ENCODE assay signal across 8 cellular contexts in the genomic region with DNA sequence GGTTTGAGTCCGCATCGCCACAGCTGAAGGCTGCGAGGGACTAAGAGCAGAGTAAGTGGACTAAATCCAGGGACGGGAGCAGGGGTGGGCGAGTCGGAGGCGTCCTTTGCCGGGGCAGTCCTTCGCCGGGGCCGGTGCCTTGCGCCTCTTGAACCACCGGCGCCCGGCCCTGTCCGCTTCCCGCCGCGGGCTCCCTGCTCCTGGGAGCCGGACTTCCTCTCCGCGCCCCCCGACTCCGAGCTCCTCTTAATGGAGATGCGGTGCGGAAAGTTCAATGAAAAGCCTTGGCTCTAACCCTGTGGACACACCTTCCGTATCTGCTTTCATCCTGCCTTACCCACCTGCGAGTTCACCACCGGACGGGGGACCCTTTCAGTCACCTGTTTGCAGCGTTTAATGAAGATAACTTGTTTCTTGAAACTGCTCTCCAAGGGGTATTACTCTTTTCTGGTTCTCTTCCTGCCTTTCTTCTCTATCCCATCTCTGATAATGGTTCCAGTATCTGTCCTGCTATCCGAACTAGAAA. TPM values are rescaled to one million over a fixed set of nuclear protein-coding genes. Genes with fewer than 3 reads are reported as not detected.
DNase-seq lines count a peak whose midpoint lies in the region; ATAC-seq and TF ChIP-seq lines count a peak whose summit lies in the region.

No MANE protein-coding gene starts in this region.

- H3K9ac ChIP-seq in mammary epithelial cell (ENCODE audit: insufficient read depth, low read length), result peak overlapping the region; percentile 97
- peak overlapping the region; percentile 73 to 93 for H3K9ac ChIP-seq in liver (ENCODE audit: low read depth in 1 of 2, low read length in 2 of 2)

- H3K4me3 ChIP-seq in mammary epithelial cell (replicated peaks in 1 of 3; ENCODE audit: insufficient read depth in 1 of 3, low read depth in 2 of 3, low read length in 3 of 3) (peak overlapping the region; percentile 56 to 98 (median 91)), liver (ENCODE audit: low read depth in 1 of 3, low read length in 3 of 3) (peak overlapping the region; percentile 88 to 98 (median 89)), thymus (ENCODE audit: low read length) (peak overlapping the region; percentile 65)

- 0% methylated on average over 17 of the region's 32 CpGs for WGBS in mammary epithelial cell (ENCODE audit: low coverage, missing lambda C conversion rate)
- under 1% methylated on average over 32 of the region's 32 CpGs for WGBS in liver
- WGBS in thymus, result under 1% methylated on average over 32 of the region's 32 CpGs

- no peaks in the 10 kb centered on the region for H3K9me3 ChIP-seq in mammary epithelial cell (replicated peaks; ENCODE audit: insufficient read depth, low read length)
- no peaks in the 10 kb centered on the region for H3K9me3 ChIP-seq in liver (ENCODE audit: control insufficient read depth in 4 of 4, low read length in 3 of 4)
- H3K9me3 ChIP-seq in thymus (ENCODE audit: control insufficient read depth), result no peaks in the 10 kb centered on the region

- H4K20me1 ChIP-seq in mammary epithelial cell (ENCODE audit: insufficient read depth, low read length), result peaks cover 3% of the 10 kb centered on the region

- H3K27me3 ChIP-seq in mammary epithelial cell (ENCODE audit: insufficient read depth, low read length) (no peaks in the 10 kb centered on the region), liver (ENCODE audit: control insufficient read depth in 4 of 4, insufficient read depth in 4 of 4, low read length in 3 of 4) (no peaks in the 10 kb centered on the region), thymus (ENCODE audit: control insufficient read depth, insufficient read depth) (no peaks in the 10 kb centered on the region)

- H3K4me1 ChIP-seq in mammary epithelial cell (ENCODE audit: insufficient read depth, low read length), result peaks cover 12% of the 10 kb centered on the region
- peaks cover 6 to 32% (median 15%) of the 10 kb centered on the region in 4 donors for H3K4me1 ChIP-seq in liver (ENCODE audit: control insufficient read depth in 4 of 4, insufficient read depth in 4 of 4, low read length in 3 of 4)
- H3K4me1 ChIP-seq in thymus (ENCODE audit: control insufficient read depth, insufficient read depth, low read length), result peaks cover 19% of the 10 kb centered on the region

- H3K9me3 Mint-ChIP-seq in activated CD4-positive, alpha-beta T cell treated with anti-CD3 and anti-CD28 coated beads, Interleukin-2, amount 10 ng/mL, durations not matched to agents 24 days and 14 days, result no peaks in the 10 kb centered on the region

- H3K27ac Mint-ChIP-seq in activated CD4-positive, alpha-beta T cell treated with anti-CD3 and anti-CD28 coated beads, Interleukin-2, amount 10 ng/mL, durations not matched to agents 24 days and 14 days, result peak overlapping the region; percentile 97

- peaks cover 94% of the 10 kb centered on the region for H3K79me2 ChIP-seq in mammary epithelial cell (ENCODE audit: insufficient read depth, low read length)

- ATAC-seq in HG02870 (IDR thresholded peaks at IDR 0.05; ENCODE audit: unreplicated experiment), result peak; percentile 24

- H3K4me2 ChIP-seq in mammary epithelial cell (ENCODE audit: insufficient read depth, low read depth, low read length), result peak overlapping the region; percentile 86

- H2AFZ ChIP-seq in mammary epithelial cell (ENCODE audit: low read depth, low read length), result peak overlapping the region; percentile 95

- H3K4me3 Mint-ChIP-seq in activated CD4-positive, alpha-beta T cell treated with anti-CD3 and anti-CD28 coated beads, Interleukin-2, amount 10 ng/mL, durations not matched to agents 24 days and 14 days, result peak overlapping the region; percentile 94

- no TSS peak for BruUV-seq in mammary epithelial cell (replicated peaks; lab: Mats Ljungman, UMichigan)

- no peak for TF ChIP-seq CTCF in mammary epithelial cell (conservative IDR thresholded peaks at IDR 0.05 in 1 of 2, IDR thresholded peaks at IDR 0.05 in 1 of 2; ENCODE audit: extremely low read depth in 1 of 2, insufficient read depth in 1 of 2, low read depth in 1 of 2, low read length in 2 of 2)
- no peak for TF ChIP-seq CTCF in liver (IDR thresholded peaks at IDR 0.05; ENCODE audit: low read depth, low read length, missing input control)

- H3K36me3 ChIP-seq in mammary epithelial cell (ENCODE audit: insufficient read depth, low read length) (no peaks in the 10 kb centered on the region), liver (ENCODE audit: control insufficient read depth in 4 of 4, insufficient read depth in 3 of 4, low read depth in 1 of 4, low read length in 3 of 4) (no peaks in the 10 kb centered on the region), thymus (ENCODE audit: control insufficient read depth, insufficient read depth) (no peaks in the 10 kb centered on the region)

- in situ Hi-C loops in mammary epithelial cell (cut with MboI; ENCODE audit: low sequenced_read_pairs in 2 of 2), result no loop called here

- CTCF ChIA-PET in mammary epithelial cell (lab: Charles Lee; ENCODE audit: low non-redundant PET), result no interaction called here

- H3K27me3 Mint-ChIP-seq in activated CD4-positive, alpha-beta T cell treated with anti-CD3 and anti-CD28 coated beads, Interleukin-2, amount 10 ng/mL, durations not matched to agents 24 days and 14 days, result no peaks in the 10 kb centered on the region

- peaks cover 22% of the 10 kb centered on the region for H3K36me3 Mint-ChIP-seq in activated CD4-positive, alpha-beta T cell treated with anti-CD3 and anti-CD28 coated beads, Interleukin-2, amount 10 ng/mL, durations not matched to agents 24 days and 14 days (ENCODE audit: low read depth)

- H3K27ac ChIP-seq in mammary epithelial cell (ENCODE audit: insufficient read depth, low read depth, low read length) (peak overlapping the region; percentile 85), liver (ENCODE audit: low read depth in 1 of 2, low read length in 2 of 2) (peak overlapping the region; percentile 89 to 94), thymus (ENCODE audit: low read depth) (peak overlapping the region; percentile 83)

- peaks cover 56% of the 10 kb centered on the region for H3K4me1 Mint-ChIP-seq in activated CD4-positive, alpha-beta T cell treated with anti-CD3 and anti-CD28 coated beads, Interleukin-2, amount 10 ng/mL, durations not matched to agents 24 days and 14 days

- no peak for DNase-seq in activated CD4-positive, alpha-beta T cell treated with anti-CD3 and anti-CD28 coated beads, Interleukin-2, amount 10 ng/mL, durations not matched to agents 24 days and 14 days
- DNase-seq in activated CD4-positive, alpha-beta T cell treated with anti-CD3 and anti-CD28 coated beads, Interleukin-2, amount 50 U/mL, for 1 hour, result no peak
- peak; percentile 65 for DNase-seq in NCI-H69 (lab: John Stamatoyannopoulos, UW)
- no peak for DNase-seq in mammary epithelial cell
- no peak for DNase-seq in RKO (ENCODE audit: low spot score)

- no peak for TF ChIP-seq RAD21 in liver (IDR thresholded peaks at IDR 0.05)

- intact Hi-C loops in activated CD4-positive, alpha-beta T cell treated with anti-CD3 and anti-CD28 coated beads, Interleukin-2, amount 10 ng/mL, durations not matched to agents 24 days and 14 days (cut with micrococcal nuclease), result loop anchor here (1.0 to 10.0 kb wide), 9 partner anchors 34 to 816 kb away; a partner anchor contains a TSS
- intact Hi-C loops in mammary epithelial cell (cut with micrococcal nuclease), result loop anchor here (1.0 to 10.0 kb wide), 2 partner anchors 76 to 206 kb away; a partner anchor contains a TSS

- dilution Hi-C loops in mammary epithelial cell (cut with HindIII; ENCODE audit: low sequenced_read_pairs), result no loop called here

TF ChIP-seq in liver, 16 proteins besides CTCF, POLR2A, EP300 and RAD21:
- TF ChIP-seq HNF4A (conservative IDR thresholded peaks at IDR 0.05) (no peak), GABPA (IDR thresholded peaks at IDR 0.05 in 1 of 2, conservative IDR thresholded peaks at IDR 0.05 in 1 of 2) (no peak), TAF1 (conservative IDR thresholded peaks at IDR 0.05) (peak; percentile 9), EGR1 (IDR thresholded peaks at IDR 0.05; ENCODE audit: low read depth in 2 of 2) (no peak), YY1 (IDR thresholded peaks at IDR 0.05) (no peak)
- TF ChIP-seq, protein P1, sequence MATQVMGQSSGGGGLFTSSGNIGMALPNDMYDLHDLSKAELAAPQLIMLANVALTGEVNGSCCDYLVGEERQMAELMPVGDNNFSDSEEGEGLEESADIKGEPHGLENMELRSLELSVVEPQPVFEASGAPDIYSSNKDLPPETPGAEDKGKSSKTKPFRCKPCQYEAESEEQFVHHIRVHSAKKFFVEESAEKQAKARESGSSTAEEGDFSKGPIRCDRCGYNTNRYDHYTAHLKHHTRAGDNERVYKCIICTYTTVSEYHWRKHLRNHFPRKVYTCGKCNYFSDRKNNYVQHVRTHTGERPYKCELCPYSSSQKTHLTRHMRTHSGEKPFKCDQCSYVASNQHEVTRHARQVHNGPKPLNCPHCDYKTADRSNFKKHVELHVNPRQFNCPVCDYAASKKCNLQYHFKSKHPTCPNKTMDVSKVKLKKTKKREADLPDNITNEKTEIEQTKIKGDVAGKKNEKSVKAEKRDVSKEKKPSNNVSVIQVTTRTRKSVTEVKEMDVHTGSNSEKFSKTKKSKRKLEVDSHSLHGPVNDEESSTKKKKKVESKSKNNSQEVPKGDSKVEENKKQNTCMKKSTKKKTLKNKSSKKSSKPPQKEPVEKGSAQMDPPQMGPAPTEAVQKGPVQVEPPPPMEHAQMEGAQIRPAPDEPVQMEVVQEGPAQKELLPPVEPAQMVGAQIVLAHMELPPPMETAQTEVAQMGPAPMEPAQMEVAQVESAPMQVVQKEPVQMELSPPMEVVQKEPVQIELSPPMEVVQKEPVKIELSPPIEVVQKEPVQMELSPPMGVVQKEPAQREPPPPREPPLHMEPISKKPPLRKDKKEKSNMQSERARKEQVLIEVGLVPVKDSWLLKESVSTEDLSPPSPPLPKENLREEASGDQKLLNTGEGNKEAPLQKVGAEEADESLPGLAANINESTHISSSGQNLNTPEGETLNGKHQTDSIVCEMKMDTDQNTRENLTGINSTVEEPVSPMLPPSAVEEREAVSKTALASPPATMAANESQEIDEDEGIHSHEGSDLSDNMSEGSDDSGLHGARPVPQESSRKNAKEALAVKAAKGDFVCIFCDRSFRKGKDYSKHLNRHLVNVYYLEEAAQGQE (IDR thresholded peaks at IDR 0.05), result no peak

RNA-seq across cellular contexts. Expression of a gene that starts 0.5 kb away (rescaled TPM):
- total RNA-seq in activated CD4-positive, alpha-beta T cell treated with anti-CD3 and anti-CD28 coated beads, Interleukin-2, amount 10 ng/mL, durations not matched to agents 24 days and 14 days, result 45.7 and 46.7 TPM in 2 replicates
- total RNA-seq in mammary epithelial cell (10 to 100 TPM; 25.7 to 33.3 TPM), liver (10 to 100 TPM; 35.5 to 76.0 TPM)
- polyA plus RNA-seq in mammary epithelial cell (15.7 TPM), liver (10 to 100 TPM; 11.9 to 19.7 TPM), thymus (52.4 TPM)
- polyA minus RNA-seq in mammary epithelial cell, result 28.0 TPM

RNA-seq across cellular contexts. Expression of a gene that starts 0.9 kb away (rescaled TPM):
- 49.7 and 51.3 TPM in 2 replicates for total RNA-seq in activated CD4-positive, alpha-beta T cell treated with anti-CD3 and anti-CD28 coated beads, Interleukin-2, amount 10 ng/mL, durations not matched to agents 24 days and 14 days
- 10 to 100 TPM; 25.0 to 37.1 TPM for total RNA-seq in mammary epithelial cell
- polyA plus RNA-seq in mammary epithelial cell, result 19.2 TPM
- 74.1 TPM for polyA minus RNA-seq in mammary epithelial cell
- total RNA-seq in liver, result 10 to 100 TPM; 12.7 to 19.7 TPM
- 1 to 10 TPM; 6.6 to 7.6 TPM for polyA plus RNA-seq in liver
- 40.5 TPM for polyA plus RNA-seq in thymus
